In the genomic region with DNA sequence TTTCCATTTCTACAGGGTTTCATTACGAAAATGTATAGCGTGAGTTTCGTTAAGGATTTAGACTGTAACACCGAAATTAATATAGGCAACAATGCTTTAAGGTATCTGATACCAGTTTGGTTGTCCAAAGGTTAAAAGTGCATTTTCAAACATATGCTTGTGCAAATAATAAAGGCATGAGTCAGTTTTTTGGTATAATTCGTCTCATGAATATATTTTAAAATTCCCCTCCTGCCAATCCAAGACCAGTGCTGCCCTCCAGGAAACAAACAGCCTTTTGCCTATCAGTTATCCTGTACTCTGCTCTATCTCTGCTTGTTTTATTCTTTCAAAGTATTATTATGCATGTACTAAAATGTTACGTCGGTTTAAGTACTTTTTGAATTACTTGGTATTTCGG, we compare ENCODE assay signal across 8 cellular contexts. TPM values are rescaled to one million over a fixed set of nuclear protein-coding genes. Genes with fewer than 3 reads are reported as not detected.
DNase-seq lines count a peak whose midpoint lies in the region; ATAC-seq, FAIRE-seq and TF ChIP-seq lines count a peak whose summit lies in the region.

No MANE protein-coding gene starts in this region.

- H3K27ac ChIP-seq in SJSA1: no peak overlapping the region

- H3K4me3 ChIP-seq in SJSA1 (peak overlapping the region; percentile 93), fibroblast of mammary gland (ENCODE audit: control insufficient read depth, low read depth, low read length) (peak overlapping the region; percentile 76), retinal pigment epithelial cell (ENCODE audit: low read length) (peak overlapping the region; percentile 78)

- peaks cover 22% of the 10 kb centered on the region; the same call in 1 of the 2 replicates for H3K36me3 ChIP-seq in SJSA1

- DNase-seq in GM18507 (ENCODE audit: extremely low spot score, insufficient read length, low read depth): no peak
- DNase-seq in SJSA1 (ENCODE audit: low read depth in 1 of 2, low spot score in 2 of 2): no peak
- no peak for DNase-seq in fibroblast of mammary gland (ENCODE audit: low read depth)
- DNase-seq in retinal pigment epithelial cell (ENCODE audit: low read depth): no peak
- no peak for DNase-seq in NCI-H1694 (lab: John Stamatoyannopoulos, UW)
- no peak for DNase-seq in SHP77 (lab: John Stamatoyannopoulos, UW)
- no peak for DNase-seq in DMS153 (lab: John Stamatoyannopoulos, UW)

- H3K4me1 ChIP-seq in SJSA1 (replicated peaks): peaks cover 10% of the 10 kb centered on the region

- ATAC-seq in GM21447 (IDR thresholded peaks at IDR 0.05; ENCODE audit: unreplicated experiment): no peak

- no peaks in the 10 kb centered on the region for H3K27me3 ChIP-seq in SJSA1 (replicated peaks)

- TF ChIP-seq CTCF in fibroblast of mammary gland (conservative IDR thresholded peaks at IDR 0.05; ENCODE audit: control insufficient read depth, insufficient read depth, low read depth, low read length) (no peak), retinal pigment epithelial cell (conservative IDR thresholded peaks at IDR 0.05; ENCODE audit: low read depth, low read length) (no peak)

- peak; percentile 66 for FAIRE-seq in GM18507 (lab: Jason Lieb, UNC)

- H3K9me3 ChIP-seq in SJSA1 (replicated peaks): no peaks in the 10 kb centered on the region

RNA-seq across cellular contexts. Expression of a gene that starts 2.0 kb away (rescaled TPM):
- 7.0 and 15.5 TPM in 2 replicates for total RNA-seq in SJSA1 (2014; rRNA removed; shearing (Covaris generic))
